Comparison of ENCODE assay signal across 13 cellular contexts in the genomic region with DNA sequence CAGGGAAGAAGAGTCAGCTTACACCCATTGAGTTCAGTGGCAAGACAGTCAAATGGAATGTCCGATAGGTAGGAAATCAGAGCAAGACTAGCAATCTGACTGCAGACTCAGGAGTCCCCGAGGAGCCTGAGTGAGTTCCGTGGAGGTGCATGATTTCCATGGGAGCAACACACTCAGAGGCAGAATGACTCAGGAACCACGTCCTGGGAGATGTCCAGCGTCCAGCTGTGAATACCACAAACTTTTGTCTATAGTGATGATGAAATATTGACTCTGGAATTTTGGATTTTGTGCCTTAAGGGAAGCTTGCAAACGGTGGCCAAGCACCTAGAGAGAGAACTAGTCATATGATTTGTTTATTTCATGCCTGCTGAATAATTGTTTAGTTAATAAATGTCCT.
A peak's percentile ranks its signal among the peaks of the same experiment; 100 is the strongest.
DNase-seq lines count a peak whose midpoint lies in the region; ATAC-seq and TF ChIP-seq lines count a peak whose summit lies in the region.
"Had no signal": no experiment of that assay in that cellular context is flagged by ENCODE, and none has a peak within 500 bp of the region (broad histone marks: within the 10 kb centered on the region; RNA-seq: fewer than 3 reads in every experiment).

No MANE protein-coding gene starts in this region.

- H4K20me1 ChIP-seq in fibroblast of lung (ENCODE audit: control insufficient read depth, extremely low read depth, insufficient read depth, low read length) = no peaks in the 10 kb centered on the region
- H4K20me1 ChIP-seq in osteoblast (ENCODE audit: insufficient read depth, low read length) = no peaks in the 10 kb centered on the region

- in situ Hi-C loops in Caki2 (cut with HindIII; ENCODE audit: low pct_unique_long_range_greater_than_20kb, low sequenced_read_pairs) = no loop called here

- H3K27ac ChIP-seq in fibroblast of lung (ENCODE audit: insufficient read depth, low read length) (no peak overlapping the region), osteoblast (ENCODE audit: low read depth, low read length) (peak overlapping the region; percentile 62)
- H3K27ac ChIP-seq: dorsolateral prefrontal cortex had no signal

- H3K36me3 Mint-ChIP-seq in activated CD4-positive, alpha-beta T cell treated with anti-CD3 and anti-CD28 coated beads, Interleukin-2, amount 10 ng/mL, durations not matched to agents 24 days and 14 days (ENCODE audit: low read depth) = peaks cover 1% of the 10 kb centered on the region
- H3K36me3 Mint-ChIP-seq: CD8-positive, alpha-beta memory T cell had no signal

- H3K9me3 Mint-ChIP-seq in activated CD4-positive, alpha-beta T cell treated with anti-CD3 and anti-CD28 coated beads, Interleukin-2, amount 10 ng/mL, durations not matched to agents 24 days and 14 days = peaks cover 3% of the 10 kb centered on the region
- H3K9me3 Mint-ChIP-seq: stimulated activated naive CD8-positive, alpha-beta T cell treated with anti-CD3 and anti-CD28 coated beads, Interleukin-15, amount 100 ng/mL, for 72 hours had no signal

- H3K4me2 ChIP-seq in fibroblast of lung (ENCODE audit: extremely low read depth, insufficient read depth, low read length) (no peak overlapping the region), osteoblast (ENCODE audit: insufficient read depth, low read length) (peak overlapping the region; percentile 35)

- no peaks in the 10 kb centered on the region for H3K79me2 ChIP-seq in fibroblast of lung (ENCODE audit: control insufficient read depth, insufficient read depth, low read length)
- no peaks in the 10 kb centered on the region for H3K79me2 ChIP-seq in osteoblast (ENCODE audit: insufficient read depth, low read length)

- DNase-seq in Caki2 (ENCODE audit: low read depth) (peak; percentile 71), RPMI7951 (ENCODE audit: low read depth) (peak; percentile 95), fibroblast of lung (ENCODE audit: low read depth in 2 of 2) (peak; percentile 91 to 97), osteoblast (ENCODE audit: insufficient read length, low spot score, missing footprints) (no peak), NCI-H2227 (lab: John Stamatoyannopoulos, UW; ENCODE audit: unreplicated experiment) (no peak)
- DNase-seq in stimulated activated CD4-positive, alpha-beta T cell treated with anti-CD3 and anti-CD28 coated beads, Interleukin-4, amount 100 ng/mL, for 24 hours = no peak
- no peak for DNase-seq in activated CD4-positive, alpha-beta T cell treated with anti-CD3 and anti-CD28 coated beads, Interleukin-2, amount 10 ng/mL, durations not matched to agents 24 days and 14 days
- DNase-seq: activated T-cell treated with anti-CD3 and anti-CD28 coated beads for 4 hours; CD8-positive, alpha-beta memory T cell; NCI-H2029; stimulated activated naive CD8-positive, alpha-beta T cell treated with anti-CD3 and anti-CD28 coated beads, Interleukin-15, amount 100 ng/mL, for 72 hours had no signal

- H3K27me3 ChIP-seq in fibroblast of lung (ENCODE audit: control insufficient read depth, insufficient read depth, low read length) (no peaks in the 10 kb centered on the region), osteoblast (ENCODE audit: insufficient read depth, low read length) (peaks cover 3% of the 10 kb centered on the region)
- H3K27me3 ChIP-seq: dorsolateral prefrontal cortex had no signal

- intact Hi-C loops in activated CD4-positive, alpha-beta T cell treated with anti-CD3 and anti-CD28 coated beads, Interleukin-2, amount 10 ng/mL, durations not matched to agents 24 days and 14 days (cut with micrococcal nuclease) = loop anchor here (10.0 kb wide), 2 partner anchors 198 to 908 kb away; no protein-coding TSS in a partner anchor

- no peaks in the 10 kb centered on the region for H3K36me3 ChIP-seq in fibroblast of lung (ENCODE audit: control insufficient read depth, insufficient read depth, low read length)
- H3K36me3 ChIP-seq in osteoblast (ENCODE audit: insufficient read depth, low read length) = no peaks in the 10 kb centered on the region

- H3K4me1 ChIP-seq in fibroblast of lung (ENCODE audit: control insufficient read depth, extremely low read depth, insufficient read depth, low read length) (no peaks in the 10 kb centered on the region), osteoblast (ENCODE audit: insufficient read depth, low read length) (peaks cover 15% of the 10 kb centered on the region)

- TF ChIP-seq CTCF in fibroblast of lung (conservative IDR thresholded peaks at IDR 0.05 in 1 of 2, IDR thresholded peaks at IDR 0.05 in 1 of 2; ENCODE audit: low read depth in 1 of 2, low read length in 2 of 2) (no peak), osteoblast (IDR thresholded peaks at IDR 0.05; ENCODE audit: extremely low read depth, low read depth, low read length) (no peak)

- ATAC-seq in GM21825 (IDR thresholded peaks at IDR 0.05; ENCODE audit: unreplicated experiment) = no peak
- ATAC-seq: stimulated activated naive CD8-positive, alpha-beta T cell treated with anti-CD3 and anti-CD28 coated beads, Interleukin-15, amount 100 ng/mL, for 72 hours had no signal

- no peak overlapping the region for H2AFZ ChIP-seq in fibroblast of lung (ENCODE audit: low read length)
- no peak overlapping the region for H2AFZ ChIP-seq in osteoblast (ENCODE audit: low read length)

- no peaks in the 10 kb centered on the region for H3K27me3 Mint-ChIP-seq in activated CD4-positive, alpha-beta T cell treated with anti-CD3 and anti-CD28 coated beads, Interleukin-2, amount 10 ng/mL, durations not matched to agents 24 days and 14 days

- H3K9ac ChIP-seq in fibroblast of lung (ENCODE audit: insufficient read depth, low read length) = no peak overlapping the region

- peaks cover 24% of the 10 kb centered on the region for H3K4me1 Mint-ChIP-seq in activated CD4-positive, alpha-beta T cell treated with anti-CD3 and anti-CD28 coated beads, Interleukin-2, amount 10 ng/mL, durations not matched to agents 24 days and 14 days

- H3K4me3 Mint-ChIP-seq in activated CD4-positive, alpha-beta T cell treated with anti-CD3 and anti-CD28 coated beads, Interleukin-2, amount 10 ng/mL, durations not matched to agents 24 days and 14 days = no peak overlapping the region
- H3K4me3 Mint-ChIP-seq: CD8-positive, alpha-beta memory T cell; stimulated activated naive CD8-positive, alpha-beta T cell treated with anti-CD3 and anti-CD28 coated beads, Interleukin-15, amount 100 ng/mL, for 72 hours had no signal

- H3K27ac Mint-ChIP-seq in activated CD4-positive, alpha-beta T cell treated with anti-CD3 and anti-CD28 coated beads, Interleukin-2, amount 10 ng/mL, durations not matched to agents 24 days and 14 days = no peak overlapping the region
- H3K27ac Mint-ChIP-seq: CD8-positive, alpha-beta memory T cell had no signal

- H3K9me3 ChIP-seq in fibroblast of lung (ENCODE audit: control insufficient read depth, insufficient read depth, low read depth, low read length) (no peaks in the 10 kb centered on the region), osteoblast (ENCODE audit: low read depth, low read length) (no peaks in the 10 kb centered on the region)

- H3K4me3 ChIP-seq in fibroblast of lung (replicated peaks in 1 of 4; ENCODE audit: control extremely low read depth in 1 of 4, insufficient read depth in 1 of 4, low read depth in 3 of 4, low read length in 4 of 4) (no peak overlapping the region), osteoblast (ENCODE audit: insufficient read depth, low read length) (no peak overlapping the region)
- H3K4me3 ChIP-seq: dorsolateral prefrontal cortex had no signal

Comparison
In these comparisons a context has a peak if more than half of its experiments do, and no peak if none do; other contexts are left out.
1. DNase-seq: peak in Caki2 (single experiment), RPMI7951 (single experiment) and fibroblast of lung (2 of 2); none in osteoblast (single experiment), stimulated activated CD4-positive, alpha-beta T cell treated with anti-CD3 and anti-CD28 coated beads, Interleukin-4, amount 100 ng/mL, for 24 hours (single experiment), activated CD4-positive, alpha-beta T cell treated with anti-CD3 and anti-CD28 coated beads, Interleukin-2, amount 10 ng/mL, durations not matched to agents 24 days and 14 days (single experiment) and NCI-H2227 (single experiment).